In the genomic region with DNA sequence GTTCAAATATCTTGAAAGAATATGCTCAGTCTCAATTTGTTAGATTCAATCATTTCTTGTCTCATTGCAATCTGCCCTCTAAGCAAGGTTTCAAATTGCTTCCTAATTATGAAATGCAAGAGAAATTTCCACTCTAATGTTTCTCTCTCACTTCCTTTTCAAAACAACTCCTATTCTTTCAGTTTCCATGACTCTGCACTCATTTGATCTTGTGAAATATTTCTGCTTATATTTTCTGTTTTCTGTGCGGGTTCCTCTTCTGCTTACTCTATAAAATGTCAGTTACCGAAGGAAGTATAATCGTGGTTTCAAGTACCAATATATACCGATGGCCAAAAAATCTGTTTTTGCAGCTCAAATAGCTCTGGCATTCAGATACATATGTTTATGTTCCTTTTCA, we compare ENCODE assay signal across 26 cellular contexts.
DNase-seq lines count a peak whose midpoint lies in the region; ATAC-seq and TF ChIP-seq lines count a peak whose summit lies in the region.
"Had no signal": no experiment of that assay in that cellular context is flagged by ENCODE, and none has a peak within 500 bp of the region (broad histone marks: within the 10 kb centered on the region; RNA-seq: fewer than 3 reads in every experiment).

No MANE protein-coding gene starts in this region.

- ATAC-seq in Right ventricle myocardium inferior (peak; percentile 28), left lung (peak; percentile 59)
- ATAC-seq: esophagus mucosa; HCT116; natural killer cell treated with Interleukin-12 subunit alpha and Interleukin-12 subunit beta and Interleukin-15 and Interleukin-18, amount 100 ng/mL, for 72 hours; PC-3 had no signal

- no peaks in the 10 kb centered on the region for H3K36me3 ChIP-seq in left lung
- no peaks in the 10 kb centered on the region for H3K36me3 ChIP-seq in MG63
- H3K36me3 ChIP-seq: tibial artery had no signal

- DNase-seq in Right ventricle myocardium inferior (ENCODE audit: missing footprints) (no peak), cardiac septum (ENCODE audit: low spot score) (no peak), SIG-M5 (lab: John Stamatoyannopoulos, UW) (peak; percentile 64), left lung (no peak), MG63 (no peak), NCI-H2081 treated with DMSO at 0.1 percent for 48 hours (lab: John Stamatoyannopoulos, UW) (no peak), HuH-7.5 (ENCODE audit: low spot score) (no peak)
- no peak for DNase-seq in central memory CD4-positive, alpha-beta T cell
- DNase-seq: 8988T; activated CD4-positive, alpha-beta memory T cell treated with anti-CD3 and anti-CD28 coated beads for 36 hours; activated CD4-positive, CD25-positive, alpha-beta regulatory T cell; activated naive CD4-positive, alpha-beta T cell treated with anti-CD3 and anti-CD28 coated beads for 36 hours; anterior cingulate cortex; caudate nucleus; EL; NCI-H1436 treated with DMSO at 0.1 percent for 48 hours; NCI-H2171 treated with DMSO at 0.1 percent for 48 hours; NCI-H69; PC-3; small intestine; stimulated activated CD4-positive, alpha-beta T cell treated with anti-CD3 and anti-CD28 coated beads, Interleukin-4, amount 100 ng/mL, for 1 hour; T1000; tibial artery had no signal

- no peak for TF ChIP-seq CTCF in left lung (IDR thresholded peaks at IDR 0.05)

- H3K4me3 ChIP-seq in left lung (no peak overlapping the region), MG63 (no peak overlapping the region)
- H3K4me3 ChIP-seq: tibial artery had no signal

- H3K27ac ChIP-seq in left lung = peak overlapping the region in 1 of 2 donors; percentile 65
- H3K27ac ChIP-seq: tibial artery had no signal

- H3K4me1 ChIP-seq in left lung = peaks cover 0 to 3% of the 10 kb centered on the region in 2 donors
- H3K4me1 ChIP-seq: tibial artery had no signal

- H3K27me3 ChIP-seq in left lung = no peaks in the 10 kb centered on the region
- H3K27me3 ChIP-seq in MG63 = no peaks in the 10 kb centered on the region
- H3K27me3 ChIP-seq: tibial artery had no signal

- no peaks in the 10 kb centered on the region for H3K9me3 ChIP-seq in left lung
- H3K9me3 ChIP-seq in MG63 = no peaks in the 10 kb centered on the region
- H3K9me3 ChIP-seq: tibial artery had no signal

- intact Hi-C loops in Right ventricle myocardium inferior (cut with DNase I) = no loop called here
- intact Hi-C loops in cardiac septum (cut with DNase I) = no loop called here
- intact Hi-C loops in left lung (cut with DNase I) = no loop called here
